Comparison of ENCODE assay signal across 10 cellular contexts in the genomic region with DNA sequence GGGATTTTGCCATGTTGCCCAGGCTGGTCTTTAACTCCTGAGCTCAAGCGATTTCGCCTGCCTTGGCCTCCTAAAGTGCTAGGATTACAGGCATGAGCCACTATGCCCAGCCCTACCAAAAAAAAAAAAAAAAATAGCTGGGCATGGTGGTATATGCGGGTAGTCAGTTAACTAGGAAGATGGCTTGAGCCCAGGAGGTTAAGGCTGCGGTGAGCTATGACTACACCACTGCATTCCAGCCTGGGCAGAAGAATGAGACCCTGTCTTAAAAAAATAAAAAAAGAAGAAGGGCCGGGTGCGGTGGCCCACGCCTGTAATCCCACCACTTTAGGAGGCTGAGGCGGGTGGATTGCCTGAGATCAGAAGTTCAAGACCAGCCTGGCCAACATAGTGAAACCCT. TPM values are rescaled to one million over a fixed set of nuclear protein-coding genes. Genes with fewer than 3 reads are reported as not detected.
"Had no signal": no experiment of that assay in that cellular context is flagged by ENCODE, and none has a peak within 500 bp of the region (broad histone marks: within the 10 kb centered on the region; RNA-seq: fewer than 3 reads in every experiment).

No MANE protein-coding gene starts in this region.

- DNase-seq: GM23248, GOT3, H7, HCEC 1CT, HFFc6, KBM-7 had no signal

- H3K4me3 ChIP-seq: GM23248 had no signal

- FAIRE-seq: HepG2 had no signal

- H3K27ac ChIP-seq: GM23248, HL-60, KMS-11 had no signal

RNA-seq across cellular contexts. Expression of gene ELOVL2, which starts 50.2 kb away (rescaled TPM):
- polyA plus RNA-seq: IgD-negative memory B cell had no signal
